8 cellular contexts compared by ENCODE assay signal in genomic region chr22:42368379-42369249, GRCh38.
DNase-seq lines count a peak whose midpoint lies in the region; ATAC-seq and TF ChIP-seq lines count a peak whose summit lies in the region.

No MANE protein-coding gene starts in this region.

- DNase-seq in AG04450 (ENCODE audit: low read depth, low spot score) (no peak), smooth muscle cell (lab: John Stamatoyannopoulos, UW; ENCODE audit: unreplicated experiment) (no peak), NCI-H128 (lab: John Stamatoyannopoulos, UW; ENCODE audit: unreplicated experiment) (no peak), hepatic stellate cell (ENCODE audit: low spot score) (no peak)
- DNase-seq in activated T-helper 2 cell treated with anti-CD3 and anti-CD28 coated beads, Interferon-gamma antibody, Interleukin-2, Interleukin-4, amounts not matched to agents 10 μg/mL and 5 μg/mL and 100 μg/mL, durations not matched to agents 14 hours and 24 hours and 36 hours (ENCODE audit: low spot score): peak; percentile 21

- ATAC-seq in GM21367 (IDR thresholded peaks at IDR 0.05; ENCODE audit: unreplicated experiment): peak; percentile 6

- peaks cover 35% of the 10 kb centered on the region for H3K4me1 ChIP-seq in smooth muscle cell (ENCODE audit: low read depth)

- no peak overlapping the region for H3K9ac ChIP-seq in smooth muscle cell (ENCODE audit: low read depth)

- no peak for TF ChIP-seq EP300 in Ishikawa (IDR thresholded peaks at IDR 0.05; ENCODE audit: borderline replicate concordance)

- WGBS in smooth muscle cell (ENCODE audit: low lambda C conversion rate): 1% methylated on average over 71 of the region's 86 CpGs

- no peaks in the 10 kb centered on the region for H3K9me3 Mint-ChIP-seq in activated T-helper 2 cell treated with anti-CD3 and anti-CD28 coated beads, Interferon-gamma antibody, Interleukin-2, Interleukin-4, amounts not matched to agents 10 μg/mL and 5 μg/mL and 100 μg/mL, durations not matched to agents 14 hours and 24 hours and 36 hours

- H3K36me3 ChIP-seq in smooth muscle cell (ENCODE audit: low read depth): no peaks in the 10 kb centered on the region

- H3K27me3 Mint-ChIP-seq in activated T-helper 2 cell treated with anti-CD3 and anti-CD28 coated beads, Interferon-gamma antibody, Interleukin-2, Interleukin-4, amounts not matched to agents 10 μg/mL and 5 μg/mL and 100 μg/mL, durations not matched to agents 14 hours and 24 hours and 36 hours (ENCODE audit: low read depth): peaks cover 51% of the 10 kb centered on the region

- POLR2A ChIA-PET in AG04450 (lab: Yijun Ruan, JAX): interaction anchor here (0.5 to 1.7 kb wide), 2 partner anchors 22 to 281 kb away, joined by 3 read pairs; no protein-coding TSS in a partner anchor

- no peak overlapping the region for H3K27ac ChIP-seq in AG04450 (ENCODE audit: low read depth, low read length)
- no peak overlapping the region for H3K27ac ChIP-seq in smooth muscle cell (ENCODE audit: low read depth)

- no peak for TF ChIP-seq RAD21 in Ishikawa (IDR thresholded peaks at IDR 0.05; ENCODE audit: low read depth)

- H3K79me2 ChIP-seq in smooth muscle cell (ENCODE audit: low read depth): no peaks in the 10 kb centered on the region

- H3F3A ChIP-seq in smooth muscle cell (ENCODE audit: low read depth): peaks cover 17% of the 10 kb centered on the region

- peak overlapping the region; percentile 54 for H3K4me3 Mint-ChIP-seq in activated T-helper 2 cell treated with anti-CD3 and anti-CD28 coated beads, Interferon-gamma antibody, Interleukin-2, Interleukin-4, amounts not matched to agents 10 μg/mL and 5 μg/mL and 100 μg/mL, durations not matched to agents 14 hours and 24 hours and 36 hours (ENCODE audit: low read depth)

- TF ChIP-seq CTCF in AG04450 (IDR thresholded peaks at IDR 0.05; ENCODE audit: low read depth, low read length): no peak
- TF ChIP-seq CTCF in smooth muscle cell (IDR thresholded peaks at IDR 0.05; ENCODE audit: borderline replicate concordance, insufficient read depth, poor library complexity, severe bottlenecking): no peak

- no peaks in the 10 kb centered on the region for H3K36me3 Mint-ChIP-seq in activated T-helper 2 cell treated with anti-CD3 and anti-CD28 coated beads, Interferon-gamma antibody, Interleukin-2, Interleukin-4, amounts not matched to agents 10 μg/mL and 5 μg/mL and 100 μg/mL, durations not matched to agents 14 hours and 24 hours and 36 hours (ENCODE audit: low read depth)

- H3K4me3 ChIP-seq in AG04450 (ENCODE audit: low read depth, low read length) (peak overlapping the region; percentile 52), iPS-11a (ENCODE audit: low read depth, low read length) (peak overlapping the region; percentile 60), smooth muscle cell (peak overlapping the region; percentile 78)

- H3K27me3 ChIP-seq in AG04450 (ENCODE audit: control insufficient read depth, insufficient read depth, low read length): peaks cover 54% of the 10 kb centered on the region
- H3K27me3 ChIP-seq in smooth muscle cell (ENCODE audit: low read depth): peaks cover 18% of the 10 kb centered on the region

- CTCF ChIA-PET in AG04450 (lab: Charles Lee): interaction anchor here (1.1 kb wide), 1 partner anchor 277 kb away, joined by 3 read pairs; no protein-coding TSS in a partner anchor

- peak overlapping the region; percentile 88 for H2AFZ ChIP-seq in smooth muscle cell (ENCODE audit: low read depth)

- H3K9me3 ChIP-seq in AG04450 (ENCODE audit: control insufficient read depth, insufficient read depth, low read length): no peaks in the 10 kb centered on the region; the same call in 1 of the 2 replicates
- no peaks in the 10 kb centered on the region for H3K9me3 ChIP-seq in smooth muscle cell (replicated peaks; ENCODE audit: low read depth)

- intact Hi-C loops in activated T-helper 2 cell treated with anti-CD3 and anti-CD28 coated beads, Interferon-gamma antibody, Interleukin-2, Interleukin-4, amounts not matched to agents 10 μg/mL and 5 μg/mL and 100 μg/mL, durations not matched to agents 14 hours and 24 hours and 36 hours (cut with micrococcal nuclease): loop anchor here (1.0 kb wide), 1 partner anchor 298 kb away; the partner anchor contains the start of gene NAGA

- H3K4me2 ChIP-seq in smooth muscle cell: peak overlapping the region; percentile 87

- H4K20me1 ChIP-seq in smooth muscle cell (ENCODE audit: low read depth): no peaks in the 10 kb centered on the region

- H3K27ac Mint-ChIP-seq in activated T-helper 2 cell treated with anti-CD3 and anti-CD28 coated beads, Interferon-gamma antibody, Interleukin-2, Interleukin-4, amounts not matched to agents 10 μg/mL and 5 μg/mL and 100 μg/mL, durations not matched to agents 14 hours and 24 hours and 36 hours: no peak overlapping the region

- H3K4me1 Mint-ChIP-seq in activated T-helper 2 cell treated with anti-CD3 and anti-CD28 coated beads, Interferon-gamma antibody, Interleukin-2, Interleukin-4, amounts not matched to agents 10 μg/mL and 5 μg/mL and 100 μg/mL, durations not matched to agents 14 hours and 24 hours and 36 hours (ENCODE audit: low read depth): peaks cover 9% of the 10 kb centered on the region

TF ChIP-seq in Ishikawa, 13 proteins besides CTCF, POLR2A, EP300 and RAD21:
- peak; percentile 26 for TF ChIP-seq ZBTB7A (IDR thresholded peaks at IDR 0.05; ENCODE audit: low read depth)
- 0 out of 2 replicates have a peak, but pooled peaks have one; percentile 50 for TF ChIP-seq USF1 (IDR thresholded peaks at IDR 0.05)
- TF ChIP-seq TEAD4 (IDR thresholded peaks at IDR 0.05): no peak
- TF ChIP-seq NFIC (IDR thresholded peaks at IDR 0.05): no peak
- no peak for TF ChIP-seq REST (IDR thresholded peaks at IDR 0.05; ENCODE audit: low read depth)
- no peak for TF ChIP-seq CEBPB (IDR thresholded peaks at IDR 0.05)
- TF ChIP-seq FOXM1 (IDR thresholded peaks at IDR 0.05; ENCODE audit: borderline replicate concordance, low read depth): no peak
- TF ChIP-seq EGR1 (IDR thresholded peaks at IDR 0.05): no peak
- TF ChIP-seq TCF12 (IDR thresholded peaks at IDR 0.05; ENCODE audit: low read depth): 0 out of 2 replicates have a peak, but pooled peaks have one; percentile 18
- TF ChIP-seq YY1 (IDR thresholded peaks at IDR 0.05; ENCODE audit: low read depth): no peak
- TF ChIP-seq TAF1 (IDR thresholded peaks at IDR 0.05; ENCODE audit: low read depth): no peak
- TF ChIP-seq CREB1 (IDR thresholded peaks at IDR 0.05; ENCODE audit: low read depth): no peak
- TF ChIP-seq MAX (IDR thresholded peaks at IDR 0.05): peak; percentile 82
TF ChIP-seq in Ishikawa: peak in this region for 4.
